In genomic region chr15:71747128-71748083, GRCh38 we compare ENCODE assay signal across 10 cellular contexts.
DNase-seq lines count a peak whose midpoint lies in the region; ATAC-seq and TF ChIP-seq lines count a peak whose summit lies in the region.
"Had no signal": no experiment of that assay in that cellular context is flagged by ENCODE, and none has a peak within 500 bp of the region (broad histone marks: within the 10 kb centered on the region; RNA-seq: fewer than 3 reads in every experiment).

No MANE protein-coding gene starts in this region.

- peak; percentile 60 for DNase-seq in SIG-M5 treated with dmso at 0.1 percent for 504 hours (lab: John Stamatoyannopoulos, UW; ENCODE audit: unreplicated experiment)
- no peak for DNase-seq in SIG-M5 (lab: John Stamatoyannopoulos, UW)
- no peak for DNase-seq in glutamatergic neuron
- DNase-seq in inferior parietal cortex (ENCODE audit: extremely low spot score), result no peak
- DNase-seq in stomach, result no peak
- DNase-seq in NCI-H2171 treated with DMSO at 0.1 percent for 48 hours (lab: John Stamatoyannopoulos, UW), result no peak
- DNase-seq: NCI-H1092 had no signal

- H3K4me3 Mint-ChIP-seq in activated T-helper 17 cell treated with anti-CD3 and anti-CD28 coated beads, Interleukin-2, amount 50 U/mL, for 72 hours, result no peak overlapping the region
- H3K4me3 Mint-ChIP-seq in glutamatergic neuron (ENCODE audit: unreplicated experiment), result peak overlapping the region; percentile 21
- H3K4me3 Mint-ChIP-seq: B cell had no signal

- H3K36me3 Mint-ChIP-seq in activated T-helper 17 cell treated with anti-CD3 and anti-CD28 coated beads, Interleukin-2, amount 50 U/mL, for 72 hours (ENCODE audit: low read depth), result no peaks in the 10 kb centered on the region
- H3K36me3 Mint-ChIP-seq in glutamatergic neuron (ENCODE audit: unreplicated experiment), result peaks cover 10% of the 10 kb centered on the region

- TF ChIP-seq POLR2A in stomach (IDR thresholded peaks at IDR 0.05), result no peak

- peak; percentile 60 for ATAC-seq in activated T-helper 17 cell treated with anti-CD3 and anti-CD28 coated beads, Interleukin-2, amount 50 U/mL, for 72 hours (replicated peaks)
- ATAC-seq in GM18519 (IDR thresholded peaks at IDR 0.05; ENCODE audit: low FRiP score, unreplicated experiment), result no peak

- intact Hi-C loops in stomach (cut with DNase I; ENCODE audit: low total_unique reads), result loop anchor here (10.0 kb wide), 1 partner anchor 57 kb away; no protein-coding TSS in a partner anchor

- H3K9me3 ChIP-seq in stomach, result no peaks in the 10 kb centered on the region

- TF ChIP-seq EP300 in stomach (IDR thresholded peaks at IDR 0.05), result no peak

- H3K4me1 Mint-ChIP-seq in activated T-helper 17 cell treated with anti-CD3 and anti-CD28 coated beads, Interleukin-2, amount 50 U/mL, for 72 hours, result no peaks in the 10 kb centered on the region
- H3K4me1 Mint-ChIP-seq in glutamatergic neuron (ENCODE audit: low read depth, unreplicated experiment), result peaks cover 39% of the 10 kb centered on the region
- H3K4me1 Mint-ChIP-seq: B cell had no signal

- no peaks in the 10 kb centered on the region for H3K9me3 Mint-ChIP-seq in activated T-helper 17 cell treated with anti-CD3 and anti-CD28 coated beads, Interleukin-2, amount 50 U/mL, for 72 hours
- H3K9me3 Mint-ChIP-seq in glutamatergic neuron (ENCODE audit: unreplicated experiment), result peaks cover 21% of the 10 kb centered on the region

- H3K27me3 Mint-ChIP-seq in activated T-helper 17 cell treated with anti-CD3 and anti-CD28 coated beads, Interleukin-2, amount 50 U/mL, for 72 hours, result peaks cover 11% of the 10 kb centered on the region
- H3K27me3 Mint-ChIP-seq in glutamatergic neuron (ENCODE audit: unreplicated experiment), result peaks cover 8% of the 10 kb centered on the region

- H3K27ac Mint-ChIP-seq in activated T-helper 17 cell treated with anti-CD3 and anti-CD28 coated beads, Interleukin-2, amount 50 U/mL, for 72 hours, result no peak overlapping the region
- peak overlapping the region; percentile 87 for H3K27ac Mint-ChIP-seq in glutamatergic neuron (ENCODE audit: unreplicated experiment)
- H3K27ac Mint-ChIP-seq: B cell had no signal

- peaks cover 0 to 14% (median 2%) of the 10 kb centered on the region in 4 donors for H3K4me1 ChIP-seq in stomach

- no peaks in the 10 kb centered on the region for H3K27me3 ChIP-seq in stomach

- no peak overlapping the region for H3K4me3 ChIP-seq in stomach

- H3K36me3 ChIP-seq in stomach, result peaks cover 0 to 29% (median 14%) of the 10 kb centered on the region in 4 donors

- TF ChIP-seq CTCF in glutamatergic neuron (IDR thresholded peaks at IDR 0.05; ENCODE audit: partially characterized antibody, unreplicated experiment) (no peak), stomach (IDR thresholded peaks at IDR 0.05) (no peak)

- no peak overlapping the region for H3K27ac ChIP-seq in stomach

- 68 to 72% (median 71%) methylated on average over 12 of the region's 12 CpGs for WGBS in stomach, 5 donors
